In the genomic region with DNA sequence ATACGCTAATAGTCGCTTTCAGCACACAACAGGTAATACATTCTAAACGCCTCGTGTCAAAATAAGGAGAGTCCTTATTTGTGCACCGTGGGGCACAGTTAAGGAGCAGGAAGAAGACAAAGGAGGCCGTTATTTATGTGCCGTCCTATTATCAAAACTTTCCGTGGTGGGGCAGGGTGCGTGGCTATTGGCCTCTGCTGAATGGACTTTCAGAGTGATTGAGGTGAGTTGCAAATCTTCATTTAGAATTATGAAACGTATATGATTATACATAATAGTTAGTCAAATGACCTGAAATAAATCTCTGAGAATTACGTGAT, we compare ENCODE assay signal across 9 cellular contexts. TPM values are rescaled to one million over a fixed set of nuclear protein-coding genes. Genes with fewer than 3 reads are reported as not detected.
DNase-seq lines count a peak whose midpoint lies in the region; ATAC-seq, FAIRE-seq and TF ChIP-seq lines count a peak whose summit lies in the region.
"Had no signal": no experiment of that assay in that cellular context is flagged by ENCODE, and none has a peak within 500 bp of the region (broad histone marks: within the 10 kb centered on the region; RNA-seq: fewer than 3 reads in every experiment).

No MANE protein-coding gene starts in this region.

- peak in 1 of 4 donors; percentile 16 for ATAC-seq in heart left ventricle
- peak; percentile 33 for ATAC-seq in K562
- ATAC-seq in HG03280 (IDR thresholded peaks at IDR 0.05; ENCODE audit: unreplicated experiment) = no peak

- intact Hi-C loops in heart left ventricle (cut with DNase I) (loop anchor here in 8 of 10 donors (1.0 to 10.0 kb wide), 5 partner anchors 28 to 92 kb away; a partner anchor contains a TSS), cardiac septum (cut with DNase I) (loop anchor here (1.0 to 5.0 kb wide), 2 partner anchors 28 to 89 kb away; a partner anchor contains a TSS), K562 (cut with micrococcal nuclease) (loop anchor here (2.0 to 5.0 kb wide), 3 partner anchors 58 to 454 kb away; a partner anchor contains a TSS)

- H3K4me3 ChIP-seq in heart left ventricle (peak overlapping the region; percentile 68 to 99 (median 90)), K562 (peak overlapping the region; percentile 93), liver (ENCODE audit: low read depth in 1 of 3, low read length in 3 of 3) (peak overlapping the region; percentile 64 to 96 (median 94))

- TF ChIP-seq POLR2A in heart left ventricle (IDR thresholded peaks at IDR 0.05) (no peak), K562 (conservative IDR thresholded peaks at IDR 0.05) (no peak)

- H3K27me3 ChIP-seq in heart left ventricle (no peaks in the 10 kb centered on the region), K562 (ENCODE audit: control insufficient read depth in 2 of 2, insufficient read depth in 2 of 2, low read length in 2 of 2) (no peaks in the 10 kb centered on the region), liver (ENCODE audit: control insufficient read depth in 4 of 4, insufficient read depth in 4 of 4, low read length in 3 of 4) (no peaks in the 10 kb centered on the region)

- H3K36me3 ChIP-seq in heart left ventricle (peaks cover 0 to 30% (median 8%) of the 10 kb centered on the region in 9 donors), K562 (ENCODE audit: control insufficient read depth, insufficient read depth, low read length) (peaks cover 46% of the 10 kb centered on the region), liver (ENCODE audit: control insufficient read depth in 4 of 4, insufficient read depth in 3 of 4, low read depth in 1 of 4, low read length in 3 of 4) (no peaks in the 10 kb centered on the region)

- H3K9me3 ChIP-seq in heart left ventricle = no peaks in the 10 kb centered on the region
- H3K9me3 ChIP-seq in K562 (replicated peaks; ENCODE audit: control insufficient read depth, insufficient read depth, low read depth, low read length) = no peaks in the 10 kb centered on the region
- no peaks in the 10 kb centered on the region for H3K9me3 ChIP-seq in liver (ENCODE audit: control insufficient read depth in 4 of 4, low read length in 3 of 4)

- no peaks in the 10 kb centered on the region for H4K20me1 ChIP-seq in K562 (replicated peaks; ENCODE audit: control insufficient read depth, insufficient read depth, low read length)

- H3K4me2 ChIP-seq in K562 (ENCODE audit: insufficient read depth, low read length) = peak overlapping the region; percentile 84

- H2AFZ ChIP-seq in K562 (ENCODE audit: low read depth, low read length) = peak overlapping the region; percentile 81

- H3K9ac ChIP-seq in K562 (ENCODE audit: insufficient read depth in 1 of 2, low read depth in 2 of 2, low read length in 2 of 2) = peak overlapping the region; percentile 96
- peak overlapping the region; percentile 48 to 99 for H3K9ac ChIP-seq in liver (ENCODE audit: low read depth in 1 of 2, low read length in 2 of 2)

- POLR2A ChIA-PET in K562 (lab: Yijun Ruan, JAX) = interaction anchor here (0.7 to 1.2 kb wide), 7 partner anchors 9 to 88 kb away, joined by 3 to 7 read pairs (median 4); a partner anchor contains a TSS

- H3K27ac ChIP-seq in heart left ventricle (peak overlapping the region; percentile 94 to 99 (median 97)), K562 (ENCODE audit: extremely low read depth, low read depth, low read length) (peak overlapping the region; percentile 96), liver (ENCODE audit: low read depth in 1 of 2, low read length in 2 of 2) (peak overlapping the region; percentile 93 to 96)

- no peak for FAIRE-seq in K562 (lab: Jason Lieb, UNC)

- TF ChIP-seq EP300 in K562 (IDR thresholded peaks at IDR 0.05; ENCODE audit: low read length) = no peak

- H3K79me2 ChIP-seq in K562 (ENCODE audit: control insufficient read depth, insufficient read depth, low read length) = peaks cover 50% of the 10 kb centered on the region

- DNase-seq in heart left ventricle = peak in 1 of 5 donors; percentile 18
- DNase-seq in cardiac septum (ENCODE audit: low spot score) = no peak
- peak; percentile 28 for DNase-seq in NOMO-1 treated with dmso at 0.1 percent for 144 hours (lab: John Stamatoyannopoulos, UW; ENCODE audit: unreplicated experiment)
- DNase-seq in K562 (ENCODE audit: extremely low read depth in 1 of 4, low spot score in 3 of 4) = peak in 2 of 4 experiments; percentile 31 to 56
- DNase-seq in superior temporal gyrus (ENCODE audit: extremely low spot score) = peak; percentile 55
- DNase-seq in NCI-H2081 (lab: John Stamatoyannopoulos, UW) = no peak
- DNase-seq: left cardiac atrium had no signal

- no peak for TF ChIP-seq CTCF in heart left ventricle (IDR thresholded peaks at IDR 0.05)
- no peak for TF ChIP-seq CTCF in K562 (IDR thresholded peaks at IDR 0.05 in 2 of 3, conservative IDR thresholded peaks at IDR 0.05 in 1 of 3; ENCODE audit: insufficient read depth in 2 of 3, low read depth in 1 of 3, low read length in 3 of 3)
- TF ChIP-seq CTCF in liver (IDR thresholded peaks at IDR 0.05; ENCODE audit: low read depth, low read length, missing input control) = no peak

- in situ Hi-C loops in K562 (cut with MboI) = no loop called here

- TSS peak; percentile 65 for BruUV-seq in K562 (replicated peaks; lab: Mats Ljungman, UMichigan)

- TF ChIP-seq RAD21 in K562 (CRISPR knock-in tag; conservative IDR thresholded peaks at IDR 0.05 in 1 of 2, IDR thresholded peaks at IDR 0.05 in 1 of 2) (no peak), liver (IDR thresholded peaks at IDR 0.05) (no peak)

- no peaks in the 10 kb centered on the region for H3K9me1 ChIP-seq in K562 (ENCODE audit: control insufficient read depth, insufficient read depth, low read length)

- H3K4me1 ChIP-seq in heart left ventricle (peaks cover 6 to 46% (median 32%) of the 10 kb centered on the region in 12 donors), K562 (replicated peaks in 1 of 2; ENCODE audit: control insufficient read depth in 2 of 2, insufficient read depth in 2 of 2, low read length in 2 of 2) (peaks cover 18 to 36% of the 10 kb centered on the region in 2 experiments; a peak in 4 of 5 replicates), liver (ENCODE audit: control insufficient read depth in 4 of 4, insufficient read depth in 4 of 4, low read length in 3 of 4) (peaks cover 6 to 35% (median 21%) of the 10 kb centered on the region in 4 donors)

- CTCF ChIA-PET in K562 (lab: Yijun Ruan, JAX; ENCODE audit: low intra/inter-chr PET ratio) = no interaction called here

- 1 to 3% (median 1%) methylated on average over 11 of the region's 11 CpGs for WGBS in heart left ventricle, 4 donors
- 2% methylated on average over 11 of the region's 11 CpGs for WGBS in K562 (ENCODE audit: insufficient coverage, low coverage, missing lambda C conversion rate)
- WGBS in liver = under 1% methylated on average over 11 of the region's 11 CpGs

RNA-seq across cellular contexts. Expression of a gene that starts 0.8 kb away (rescaled TPM):
- 10 to 100 TPM; 23.4 to 32.9 (median 27.0) TPM for total RNA-seq in heart left ventricle
- polyA plus RNA-seq in heart left ventricle = 10 to 100 TPM; 10.9 to 33.4 TPM
- total RNA-seq in cardiac septum = 26.6 TPM
- total RNA-seq in K562 (2011; cell fraction: chromatin; rRNA removed; ENCODE audit: low replicate concordance) = 72.0 and 117 TPM in 2 replicates
- 47.6 and 53.4 TPM in 2 replicates for total RNA-seq in K562 (2011; cell fraction: nucleolus; rRNA removed)
- 69.0 and 99.8 TPM in 2 replicates for total RNA-seq in K562 (2011; cell fraction: nucleoplasm; rRNA removed)
- total RNA-seq in K562 (2014; rRNA removed) = 15.1 and 23.2 TPM in 2 replicates
- 28.8 and 29.4 TPM in 2 replicates for total RNA-seq in K562 (2014; rRNA removed; fragmentation: Illumina TruSeq; extraction: Trizol)
- 27.3 and 28.4 TPM in 2 replicates for total RNA-seq in K562 (2015; rRNA removed; fragmentation: Illumina TruSeq; extraction: Trizol)
- 23.9 and 26.7 TPM in 2 replicates for total RNA-seq in K562 (2021)
- 38.6 and 39.7 TPM in 2 replicates for polyA plus RNA-seq in K562 (2011; rRNA removed)
- polyA plus RNA-seq in K562 (2011; cell fraction: cytosol; rRNA removed) = 7.5 and 16.8 TPM in 2 replicates
- 28.9 and 30.8 TPM in 2 replicates for polyA plus RNA-seq in K562 (2011; cell fraction: nucleus; rRNA removed)
- 14.1 and 19.8 TPM in 2 replicates for polyA plus RNA-seq in K562 (2012)
- polyA plus RNA-seq in K562 (2014; fragmentation: Illumina TruSeq; extraction: Trizol) = 22.6 and 28.7 TPM in 2 replicates
- 10 to 100 TPM in 1 of 2 experiments, 1 to 10 TPM in 1; 8.9 to 10.6 TPM for polyA plus RNA-seq in K562 (2014; fragmentation: Nextera tagmentation; extraction: Ambion mirVana)
- 22.5 and 34.1 TPM in 2 replicates for polyA plus RNA-seq in K562 (2014; rRNA removed)
- 44.4 and 47.4 TPM in 2 replicates for polyA minus RNA-seq in K562 (2011; rRNA and poly(A)+ RNA removed)
- 12.4 and 14.2 TPM in 2 replicates for polyA minus RNA-seq in K562 (2011; cell fraction: cytosol; rRNA and poly(A)+ RNA removed)
- polyA minus RNA-seq in K562 (2011; cell fraction: nucleus; rRNA and poly(A)+ RNA removed) = 26.9 and 35.5 TPM in 2 replicates
- total RNA-seq in liver = 10 to 100 TPM; 21.5 to 48.9 TPM
- polyA plus RNA-seq in liver = 10 to 100 TPM; 14.5 to 25.3 TPM

RNA-seq across cellular contexts. Expression of a gene that starts 27.6 kb away (rescaled TPM):
- 10 to 100 TPM; 38.4 to 59.7 (median 55.6) TPM for total RNA-seq in heart left ventricle
- polyA plus RNA-seq in heart left ventricle = 100 to 1,000 TPM in 1 of 2 donors, 10 to 100 TPM in 1; 46.3 to 129 TPM
- total RNA-seq in cardiac septum = 46.6 TPM
- total RNA-seq in K562 (2011; cell fraction: chromatin; rRNA removed; ENCODE audit: low replicate concordance) = 19.7 and 21.9 TPM in 2 replicates
- total RNA-seq in K562 (2011; cell fraction: nucleolus; rRNA removed) = 7.6 and 12.7 TPM in 2 replicates
- total RNA-seq in K562 (2011; cell fraction: nucleoplasm; rRNA removed) = 15.2 and 20.8 TPM in 2 replicates
- 10.6 and 15.4 TPM in 2 replicates for total RNA-seq in K562 (2014; rRNA removed)
- total RNA-seq in K562 (2014; rRNA removed; fragmentation: Illumina TruSeq; extraction: Trizol) = 10.3 and 12.8 TPM in 2 replicates
- total RNA-seq in K562 (2015; rRNA removed; fragmentation: Illumina TruSeq; extraction: Trizol) = 14.6 and 14.8 TPM in 2 replicates
- 8.9 and 11.7 TPM in 2 replicates for total RNA-seq in K562 (2021)
- polyA plus RNA-seq in K562 (2011; rRNA removed) = 10.4 and 12.3 TPM in 2 replicates
- 10.4 and 12.4 TPM in 2 replicates for polyA plus RNA-seq in K562 (2011; cell fraction: cytosol; rRNA removed)
- 5.8 and 7.2 TPM in 2 replicates for polyA plus RNA-seq in K562 (2011; cell fraction: nucleus; rRNA removed)
- polyA plus RNA-seq in K562 (2012) = 7.1 and 15.0 TPM in 2 replicates
- 8.6 and 12.6 TPM in 2 replicates for polyA plus RNA-seq in K562 (2014; fragmentation: Illumina TruSeq; extraction: Trizol)
- polyA plus RNA-seq in K562 (2014; fragmentation: Nextera tagmentation; extraction: Ambion mirVana) = 1 to 10 TPM; 3.0 to 3.1 TPM
- polyA plus RNA-seq in K562 (2014; rRNA removed) = 14.7 and 14.9 TPM in 2 replicates
- 14.7 and 17.0 TPM in 2 replicates for polyA minus RNA-seq in K562 (2011; rRNA and poly(A)+ RNA removed)
- 6.6 and 8.2 TPM in 2 replicates for polyA minus RNA-seq in K562 (2011; cell fraction: cytosol; rRNA and poly(A)+ RNA removed)
- 2.3 and 3.6 TPM in 2 replicates for polyA minus RNA-seq in K562 (2011; cell fraction: nucleus; rRNA and poly(A)+ RNA removed)
- 10 to 100 TPM; 35.3 to 53.1 TPM for total RNA-seq in liver
- polyA plus RNA-seq in liver = 10 to 100 TPM; 29.3 to 53.0 TPM

RNA-seq across cellular contexts. Expression of a gene that starts 58.3 kb away (rescaled TPM):
- 10 to 100 TPM; 14.0 to 31.6 (median 21.2) TPM for total RNA-seq in heart left ventricle
- 10 to 100 TPM in 1 of 2 donors, 1 to 10 TPM in 1; 9.1 to 10.4 TPM for polyA plus RNA-seq in heart left ventricle
- total RNA-seq in cardiac septum = 21.2 TPM
- 16.5 and 20.4 TPM in 2 replicates for total RNA-seq in K562 (2011; cell fraction: chromatin; rRNA removed; ENCODE audit: low replicate concordance)
- total RNA-seq in K562 (2011; cell fraction: nucleolus; rRNA removed) = 7.8 and 9.9 TPM in 2 replicates
- 19.7 and 32.0 TPM in 2 replicates for total RNA-seq in K562 (2011; cell fraction: nucleoplasm; rRNA removed)
- total RNA-seq in K562 (2014; rRNA removed) = 5.2 and 8.9 TPM in 2 replicates
- 8.0 and 8.4 TPM in 2 replicates for total RNA-seq in K562 (2014; rRNA removed; fragmentation: Illumina TruSeq; extraction: Trizol)
- 6.7 and 6.8 TPM in 2 replicates for total RNA-seq in K562 (2015; rRNA removed; fragmentation: Illumina TruSeq; extraction: Trizol)
- 8.0 and 10.4 TPM in 2 replicates for total RNA-seq in K562 (2021)
- 13.8 and 15.4 TPM in 2 replicates for polyA plus RNA-seq in K562 (2011; rRNA removed)
- 5.9 and 10.1 TPM in 2 replicates for polyA plus RNA-seq in K562 (2011; cell fraction: cytosol; rRNA removed)
- polyA plus RNA-seq in K562 (2011; cell fraction: nucleus; rRNA removed) = 8.4 and 12.2 TPM in 2 replicates
- polyA plus RNA-seq in K562 (2012) = 7.2 and 8.8 TPM in 2 replicates
- polyA plus RNA-seq in K562 (2014; fragmentation: Illumina TruSeq; extraction: Trizol) = 6.8 and 7.0 TPM in 2 replicates
- polyA plus RNA-seq in K562 (2014; fragmentation: Nextera tagmentation; extraction: Ambion mirVana) = 1 to 10 TPM; 7.1 to 7.8 TPM
- polyA plus RNA-seq in K562 (2014; rRNA removed) = 8.0 and 10.7 TPM in 2 replicates
- polyA minus RNA-seq in K562 (2011; rRNA and poly(A)+ RNA removed) = 5.7 and 8.1 TPM in 2 replicates
- polyA minus RNA-seq in K562 (2011; cell fraction: cytosol; rRNA and poly(A)+ RNA removed) = 5.2 and 6.5 TPM in 2 replicates
- polyA minus RNA-seq in K562 (2011; cell fraction: nucleus; rRNA and poly(A)+ RNA removed) = 5.0 and 5.7 TPM in 2 replicates
- total RNA-seq in liver = 10 to 100 TPM in 1 of 2 donors, 1 to 10 TPM in 1; 8.3 to 12.4 TPM
- polyA plus RNA-seq in liver = 10 to 100 TPM in 1 of 2 donors, 1 to 10 TPM in 1; 5.9 to 12.8 TPM

Comparison
In these comparisons a context has a peak if more than half of its experiments do, and no peak if none do; other contexts are left out.
1. DNase-seq: peak in NOMO-1 treated with dmso at 0.1 percent for 144 hours (single experiment) and superior temporal gyrus (single experiment); none in cardiac septum (single experiment) and NCI-H2081 (0 of 2).
2. Peak in every context shown above with its lines, with median percentiles within 50 percentile points of each other: H3K27ac ChIP-seq and H3K4me3 ChIP-seq.